1 cellular context compared by ENCODE assay signal in genomic region chr14:65038966-65039365, GRCh38.
TF ChIP-seq lines count a peak whose summit lies in the region.

No MANE protein-coding gene starts in this region.

TF ChIP-seq in GM23338, 12 proteins besides CTCF, POLR2A, EP300 and RAD21 (continued from another document):
- TF ChIP-seq ZNF462 (CRISPR knock-in tag; IDR thresholded peaks at IDR 0.05) (no peak), EZH2phosphoT487 (IDR thresholded peaks at IDR 0.05; ENCODE audit: unreplicated experiment) (no peak), POLR2AphosphoS5 (IDR thresholded peaks at IDR 0.05; ENCODE audit: low read depth) (no peak), ZNF331 (CRISPR knock-in tag; IDR thresholded peaks at IDR 0.05; ENCODE audit: low read depth) (no peak), EZH2 (IDR thresholded peaks at IDR 0.05; ENCODE audit: low read depth, unreplicated experiment) (no peak), JUNB (IDR thresholded peaks at IDR 0.05; ENCODE audit: unreplicated experiment) (no peak), ETS1 (IDR thresholded peaks at IDR 0.05) (no peak), STAT1 (IDR thresholded peaks at IDR 0.05; ENCODE audit: unreplicated experiment) (no peak), CREB1 (CRISPR knock-in tag; IDR thresholded peaks at IDR 0.05; ENCODE audit: low read depth) (no peak), ZNF114 (CRISPR knock-in tag; IDR thresholded peaks at IDR 0.05) (no peak)
